ENCODE assay signal across 8 cellular contexts in genomic region chr2:190180313-190181065, GRCh38.
A peak's percentile ranks its signal among the peaks of the same experiment; 100 is the strongest.
DNase-seq lines count a peak whose midpoint lies in the region; ATAC-seq, FAIRE-seq and TF ChIP-seq lines count a peak whose summit lies in the region.

No MANE protein-coding gene starts in this region.

- FAIRE-seq in kidney (lab: Jason Lieb, UNC), result no peak

- H3K27me3 ChIP-seq in Panc1 (ENCODE audit: control insufficient read depth, insufficient read depth, low read length), result no peaks in the 10 kb centered on the region; the same call in 1 of the 2 replicates
- H3K27me3 ChIP-seq in spleen (replicated peaks in 1 of 7), result peaks cover 0 to 19% (median 7%) of the 10 kb centered on the region in 7 donors

- peak; percentile 91 for DNase-seq in DMS53 (lab: John Stamatoyannopoulos, UW)
- peak; percentile 80 for DNase-seq in GM19238 (ENCODE audit: insufficient read length, low spot score)
- DNase-seq in Panc1 (ENCODE audit: low read depth, low spot score), result no peak
- peak in 53 of 61 donors; percentile 11 to 81 (median 54) for DNase-seq in caudate nucleus (lab: John Stamatoyannopoulos, UW)
- peak; percentile 83 for DNase-seq in kidney
- DNase-seq in spleen, result peak; percentile 85
- no peak for DNase-seq in globus pallidus (ENCODE audit: low spot score)

- ATAC-seq in HG03159 (IDR thresholded peaks at IDR 0.05; ENCODE audit: unreplicated experiment), result peak; percentile 82
- ATAC-seq in Panc1, result peak; percentile 92

- H3K9me3 ChIP-seq in Panc1 (ENCODE audit: control insufficient read depth, insufficient read depth, low read depth, low read length), result no peaks in the 10 kb centered on the region
- no peaks in the 10 kb centered on the region for H3K9me3 ChIP-seq in kidney (ENCODE audit: control insufficient read depth in 1 of 2, low read length in 2 of 2)
- no peaks in the 10 kb centered on the region for H3K9me3 ChIP-seq in spleen

- H3K9ac ChIP-seq in kidney (ENCODE audit: low read length in 2 of 2), result peak overlapping the region; percentile 5 to 86

- POLR2A ChIA-PET in Panc1 (lab: Charles Lee), result interaction anchor here (0.6 kb wide), 1 partner anchor 82 kb away, joined by 3 read pairs; no protein-coding TSS in a partner anchor

- H3K36me3 ChIP-seq in Panc1 (ENCODE audit: control insufficient read depth, insufficient read depth, low read length) (no peaks in the 10 kb centered on the region), kidney (ENCODE audit: control insufficient read depth in 1 of 2, insufficient read depth in 2 of 2, low read length in 2 of 2) (no peaks in the 10 kb centered on the region), spleen (no peaks in the 10 kb centered on the region)

- intact Hi-C loops in Panc1 (cut with micrococcal nuclease; ENCODE audit: unreplicated experiment) (loop anchor here (5.0 kb wide), 1 partner anchor 93 kb away; no protein-coding TSS in a partner anchor), kidney (cut with DNase I) (no loop called here), spleen (cut with DNase I; ENCODE audit: low total_unique reads) (no loop called here)

- CTCF ChIA-PET in Panc1 (lab: Charles Lee), result no interaction called here

- in situ Hi-C loops in Panc1 (cut with HindIII; ENCODE audit: low pct_unique_long_range_greater_than_20kb, low sequenced_read_pairs), result no loop called here

- BruUV-seq in Panc1 (replicated peaks; lab: Mats Ljungman, UMichigan), result no TSS peak

- 0 to 2% (median 1%) methylated on average over 10 to 76 of the region's 76 CpGs for WGBS in spleen, 5 donors

- no peak overlapping the region for H3K27ac ChIP-seq in Panc1 (ENCODE audit: low read length)
- peak overlapping the region; percentile 96 for H3K27ac ChIP-seq in caudate nucleus (ENCODE audit: low read depth, low read length)
- peak overlapping the region; percentile 68 to 89 for H3K27ac ChIP-seq in kidney (ENCODE audit: low read depth in 2 of 2, low read length in 2 of 2)
- H3K27ac ChIP-seq in spleen, result peak overlapping the region; percentile 56 to 82 (median 66)

- peaks cover 4% of the 10 kb centered on the region; the same call in 1 of the 2 replicates for H3K4me1 ChIP-seq in Panc1 (ENCODE audit: control insufficient read depth, insufficient read depth, low read length)
- H3K4me1 ChIP-seq in kidney (ENCODE audit: control insufficient read depth in 1 of 2, insufficient read depth in 1 of 2, low read depth in 1 of 2, low read length in 2 of 2), result peaks cover 0 to 3% of the 10 kb centered on the region in 2 donors
- H3K4me1 ChIP-seq in spleen, result peaks cover 0 to 35% (median 20%) of the 10 kb centered on the region in 6 donors

- peak; percentile 82 for TF ChIP-seq CTCF in Panc1 (IDR thresholded peaks at IDR 0.05)
- peak; percentile 27 for TF ChIP-seq CTCF in kidney (IDR thresholded peaks at IDR 0.05; ENCODE audit: borderline replicate concordance, extremely low read depth, insufficient read depth)
- peak in 6 of 11 experiments; percentile 15 to 53 (median 44) for TF ChIP-seq CTCF in spleen (IDR thresholded peaks at IDR 0.05 in 8 of 11, conservative IDR thresholded peaks at IDR 0.05 in 3 of 11)

- H3K4me3 ChIP-seq in Panc1 (ENCODE audit: low read depth in 2 of 2, low read length in 2 of 2) (peak overlapping the region; percentile 54 to 58), kidney (ENCODE audit: low read length in 2 of 2) (peak overlapping the region; percentile 74 to 76), spleen (peak overlapping the region; percentile 45 to 76 (median 54))

- TF ChIP-seq POLR2A in spleen (IDR thresholded peaks at IDR 0.05), result no peak

Comparison
In these comparisons a context has a peak if more than half of its experiments do, and no peak if none do; other contexts are left out.
1. DNase-seq: peak in DMS53 (single experiment), GM19238 (single experiment), caudate nucleus (53 of 61), kidney (single experiment) and spleen (single experiment); none in Panc1 (single experiment) and globus pallidus (single experiment).
2. CTCF ChIP-seq: peak in every context shown above with its lines; median percentile 82 in Panc1; 44 in spleen; 27 in kidney.
3. Peak in every context shown above with its lines, with median percentiles within 50 percentile points of each other: H3K4me3 ChIP-seq.